8 cellular contexts compared by ENCODE assay signal in genomic region chrX:46325312-46325877, GRCh38.
DNase-seq lines count a peak whose midpoint lies in the region; ATAC-seq and TF ChIP-seq lines count a peak whose summit lies in the region.

No MANE protein-coding gene starts in this region.

- no peaks in the 10 kb centered on the region for H3K9me3 Mint-ChIP-seq in activated T-helper 17 cell treated with anti-CD3 and anti-CD28 coated beads, Interleukin-2, amount 50 U/mL, for 72 hours

- peak; percentile 8 for DNase-seq in DMS53 (lab: John Stamatoyannopoulos, UW)
- no peak for DNase-seq in DMS53 treated with DMSO at 0.1 percent for 48 hours (lab: John Stamatoyannopoulos, UW; ENCODE audit: unreplicated experiment)
- DNase-seq in kidney epithelial cell (ENCODE audit: low read depth): peak; percentile 88
- DNase-seq in stimulated activated CD8-positive, alpha-beta memory T cell treated with anti-CD3 and anti-CD28 coated beads, Interleukin-7, amount 100 ng/mL, for 48 hours (ENCODE audit: extremely low read depth in 1 of 2, low read depth in 1 of 2): peak; percentile 13 to 58
- no peak for DNase-seq in pons (ENCODE audit: low spot score)
- no peak for DNase-seq in NCI-H2107 (lab: John Stamatoyannopoulos, UW)

- TF ChIP-seq CTCF in kidney epithelial cell (IDR thresholded peaks at IDR 0.05; ENCODE audit: insufficient read depth, low read length, poor library complexity, severe bottlenecking): no peak

- H3K27me3 Mint-ChIP-seq in activated T-helper 17 cell treated with anti-CD3 and anti-CD28 coated beads, Interleukin-2, amount 50 U/mL, for 72 hours: no peaks in the 10 kb centered on the region

- no peaks in the 10 kb centered on the region for H3K36me3 ChIP-seq in kidney epithelial cell (ENCODE audit: control insufficient read depth, insufficient read depth, low read length)

- peak overlapping the region; percentile 40 for H3K27ac Mint-ChIP-seq in activated T-helper 17 cell treated with anti-CD3 and anti-CD28 coated beads, Interleukin-2, amount 50 U/mL, for 72 hours

- peaks cover 22% of the 10 kb centered on the region for H3K4me1 Mint-ChIP-seq in activated T-helper 17 cell treated with anti-CD3 and anti-CD28 coated beads, Interleukin-2, amount 50 U/mL, for 72 hours

- no peaks in the 10 kb centered on the region for H3K36me3 Mint-ChIP-seq in activated T-helper 17 cell treated with anti-CD3 and anti-CD28 coated beads, Interleukin-2, amount 50 U/mL, for 72 hours (ENCODE audit: low read depth)

- H3K4me3 ChIP-seq in kidney epithelial cell (ENCODE audit: low read depth, low read length): no peak overlapping the region

- H3K4me3 Mint-ChIP-seq in activated T-helper 17 cell treated with anti-CD3 and anti-CD28 coated beads, Interleukin-2, amount 50 U/mL, for 72 hours: peak overlapping the region; percentile 57

- peak; percentile 81 for ATAC-seq in activated T-helper 17 cell treated with anti-CD3 and anti-CD28 coated beads, Interleukin-2, amount 50 U/mL, for 72 hours (replicated peaks)
- ATAC-seq in HG03457 (IDR thresholded peaks at IDR 0.05; ENCODE audit: unreplicated experiment): no peak

- no peaks in the 10 kb centered on the region for H3K27me3 ChIP-seq in kidney epithelial cell (ENCODE audit: control insufficient read depth, insufficient read depth, low read length)

Comparison
In these comparisons a context has a peak if more than half of its experiments do, and no peak if none do; other contexts are left out.
1. DNase-seq: peak in DMS53 (single experiment), kidney epithelial cell (single experiment) and stimulated activated CD8-positive, alpha-beta memory T cell treated with anti-CD3 and anti-CD28 coated beads, Interleukin-7, amount 100 ng/mL, for 48 hours (2 of 2); none in DMS53 treated with DMSO at 0.1 percent for 48 hours (single experiment), pons (single experiment) and NCI-H2107 (single experiment).